In the genomic region with DNA sequence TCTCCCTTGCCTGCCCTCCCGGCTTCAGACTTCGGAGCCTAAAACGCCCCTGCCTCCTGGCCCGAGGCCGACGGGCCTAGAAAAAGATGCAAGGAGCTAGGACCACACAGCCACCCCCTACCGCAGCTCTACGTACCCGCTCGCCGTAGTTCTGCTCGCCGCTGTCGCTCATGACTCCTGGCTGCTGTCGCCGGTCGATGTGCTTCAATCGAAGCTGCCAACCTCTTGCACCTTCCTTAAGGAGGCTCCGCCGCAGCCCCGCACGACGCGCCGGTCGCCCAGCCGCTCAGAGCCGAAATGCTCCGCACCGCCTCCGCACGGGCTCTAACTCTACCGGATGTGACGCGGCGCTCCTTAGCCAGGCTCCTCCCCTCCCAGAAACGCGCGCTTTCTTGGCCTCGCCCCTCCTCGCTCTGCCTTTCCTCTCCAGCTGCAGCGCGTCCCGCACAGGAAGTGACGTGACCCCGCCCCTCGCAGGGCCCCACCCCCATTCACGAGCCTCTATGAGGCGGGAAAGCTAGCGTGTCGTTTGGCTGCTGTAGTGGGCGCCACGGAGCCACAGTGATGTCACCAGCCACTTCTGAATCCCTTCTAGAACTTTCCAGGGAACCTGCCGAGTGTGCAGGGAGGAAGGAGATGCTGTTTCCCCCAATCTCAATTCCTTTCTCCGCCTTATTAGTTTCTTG, we compare ENCODE assay signal across 8 cellular contexts. TPM values are rescaled to one million over a fixed set of nuclear protein-coding genes. Genes with fewer than 3 reads are reported as not detected.
DNase-seq lines count a peak whose midpoint lies in the region; TF ChIP-seq lines count a peak whose summit lies in the region.

TRA2B (minus strand) TSS at position 326 of the 686 bp plus-strand sequence; CDS start at position 172, 154 bp downstream.

- H3F3A ChIP-seq in MM.1S (ENCODE audit: insufficient read depth, low read length) (peaks cover 37% of the 10 kb centered on the region), neural cell (ENCODE audit: insufficient read depth, low read length, poor library complexity, severe bottlenecking) (no peaks in the 10 kb centered on the region)

- H3K9me2 ChIP-seq in MM.1S (replicated peaks; ENCODE audit: insufficient read depth, low read length) (no peaks in the 10 kb centered on the region), neural cell (ENCODE audit: insufficient read depth, low read length) (no peaks in the 10 kb centered on the region)

- H4K20me1 ChIP-seq in MM.1S (ENCODE audit: insufficient read depth, low read length) (peaks cover 37% of the 10 kb centered on the region), neural cell (ENCODE audit: insufficient read depth) (peaks cover 35% of the 10 kb centered on the region)

- H2AFZ ChIP-seq in MM.1S (ENCODE audit: low read length) (peak within 1 kb of the TSS; percentile 77), neural cell (ENCODE audit: low read depth, low read length) (peak within 1 kb of the TSS; percentile 56)

- intact Hi-C loops in stomach (cut with DNase I; ENCODE audit: low total_unique reads) = no loop called here

- H3K79me2 ChIP-seq in MM.1S (ENCODE audit: low read length) (peaks cover 50% of the 10 kb centered on the region), neural cell (replicated peaks; ENCODE audit: insufficient read depth, low read length) (peaks cover 44% of the 10 kb centered on the region)

- H3K36me3 ChIP-seq in MM.1S (replicated peaks; ENCODE audit: insufficient read depth, low read length) = no peaks in the 10 kb centered on the region; the same call in 1 of the 2 replicates
- H3K36me3 ChIP-seq in neural cell (ENCODE audit: insufficient read depth, low read length) = no peaks in the 10 kb centered on the region
- no peaks in the 10 kb centered on the region for H3K36me3 ChIP-seq in stomach

- H3K9me3 ChIP-seq in MM.1S (replicated peaks; ENCODE audit: insufficient read depth, low read length) (no peaks in the 10 kb centered on the region), neural cell (ENCODE audit: low read length) (no peaks in the 10 kb centered on the region), stomach (no peaks in the 10 kb centered on the region)

- TF ChIP-seq EP300 in neural cell (conservative IDR thresholded peaks at IDR 0.05; ENCODE audit: poor library complexity, severe bottlenecking) (peak; percentile 58), stomach (IDR thresholded peaks at IDR 0.05) (no peak)

- WGBS in stomach, 5 donors = 2 to 3% (median 2%) methylated on average over 38 to 55 of the region's 55 CpGs

- peak in 3 of 4 donors; percentile 94 to 100 (median 100) for TF ChIP-seq POLR2A in stomach (IDR thresholded peaks at IDR 0.05)

- no peak for TF ChIP-seq RAD21 in neural cell (conservative IDR thresholded peaks at IDR 0.05)

- DNase-seq in GF-D8 (lab: John Stamatoyannopoulos, UW) = peak; percentile 96
- peak; percentile 99 for DNase-seq in HCEC 1CT
- DNase-seq in MM.1S = peak; percentile 100
- peak; percentile 81 for DNase-seq in SIG-M5 (lab: John Stamatoyannopoulos, UW)
- DNase-seq in activated gamma-delta T cell (lab: John Stamatoyannopoulos, UW) = peak; percentile 93
- DNase-seq in fibroblast of the conjunctiva (ENCODE audit: low read depth) = peak; percentile 96
- peak; percentile 99 for DNase-seq in stomach

- H3K4me3 ChIP-seq in MM.1S (ENCODE audit: low read length) = peak within 1 kb of the TSS; percentile 83
- peak within 1 kb of the TSS; percentile 77 for H3K4me3 ChIP-seq in neural cell (ENCODE audit: low read length)
- peak within 1 kb of the TSS; percentile 68 to 96 (median 76) for H3K4me3 ChIP-seq in stomach

- H3K4me2 ChIP-seq in MM.1S (ENCODE audit: low read depth, low read length) (peak within 1 kb of the TSS; percentile 83), neural cell (ENCODE audit: low read length) (no peak within 1 kb of the TSS)

- H3K9ac ChIP-seq in MM.1S (ENCODE audit: low read length) = peak within 1 kb of the TSS; percentile 96
- peak within 1 kb of the TSS; percentile 100 for H3K9ac ChIP-seq in neural cell (ENCODE audit: low read length)

- H3K27me3 ChIP-seq in MM.1S (replicated peaks; ENCODE audit: insufficient read depth, low read length) = no peaks in the 10 kb centered on the region
- H3K27me3 ChIP-seq in neural cell (ENCODE audit: insufficient read depth, low read depth, low read length) = no peaks in the 10 kb centered on the region
- no peaks in the 10 kb centered on the region for H3K27me3 ChIP-seq in stomach

- TF ChIP-seq CTCF in MM.1S (IDR thresholded peaks at IDR 0.05; ENCODE audit: low read length) (peak; percentile 50), neural cell (IDR thresholded peaks at IDR 0.05; ENCODE audit: poor library complexity, severe bottlenecking) (peak; percentile 71), stomach (IDR thresholded peaks at IDR 0.05) (peak in 2 of 7 experiments; percentile 19 to 23)

- peaks cover 24% of the 10 kb centered on the region for H3K4me1 ChIP-seq in MM.1S (ENCODE audit: low read length)
- peaks cover 17 to 42% (median 32%) of the 10 kb centered on the region in 4 donors for H3K4me1 ChIP-seq in stomach

- H3K27ac ChIP-seq in MM.1S (ENCODE audit: low read length) (peak within 1 kb of the TSS; percentile 90), neural cell (ENCODE audit: low read length) (peak within 1 kb of the TSS; percentile 100), stomach (peak within 1 kb of the TSS; percentile 94 to 100 (median 99))

TF ChIP-seq in neural cell, 6 proteins besides CTCF, POLR2A, EP300 and RAD21:
- no peak for TF ChIP-seq SMC3 (conservative IDR thresholded peaks at IDR 0.05; ENCODE audit: poor library complexity)
- TF ChIP-seq REST (IDR thresholded peaks at IDR 0.05; ENCODE audit: borderline replicate concordance) = peak; percentile 92
- TF ChIP-seq EZH2 (IDR thresholded peaks at IDR 0.05; ENCODE audit: borderline replicate concordance, insufficient read depth, low read length, poor library complexity, severe bottlenecking) = no peak
- peak; percentile 100 for TF ChIP-seq POLR2AphosphoS5 (IDR thresholded peaks at IDR 0.05)
- TF ChIP-seq TAF1 (IDR thresholded peaks at IDR 0.05; ENCODE audit: low read depth) = peak; percentile 94
- TF ChIP-seq MXI1 (conservative IDR thresholded peaks at IDR 0.05; ENCODE audit: poor library complexity, severe bottlenecking) = peak; percentile 45

RNA-seq across cellular contexts. Expression of gene TRA2B, which starts in this region (rescaled TPM):
- polyA plus RNA-seq in neural cell = 637 and 780 TPM in 2 replicates
- 407 and 468 TPM in 2 replicates for polyA minus RNA-seq in neural cell
- total RNA-seq in stomach = 100 to 1,000 TPM in 4 of 5 donors, 10 to 100 TPM in 1; 98.1 to 298 (median 208) TPM
- 10 to 100 TPM; 55.8 to 59.6 (median 57.8) TPM for polyA plus RNA-seq in stomach

Comparison
In these comparisons a context has a peak if more than half of its experiments do, and no peak if none do; other contexts are left out.
1. Peak in every context shown above with its lines: DNase-seq, H3K4me3 ChIP-seq and H3K27ac ChIP-seq.
2. RNA of gene TRA2B (polyA plus RNA-seq): 637 to 780 TPM in neural cell; 55.8 to 59.6 TPM in stomach; every median in the first group is over 10 times any median in the second.